In genomic region chr3:158792709-158793108, GRCh38 we compare ENCODE assay signal across 1 cellular context.
TF ChIP-seq lines count a peak whose summit lies in the region.

No MANE protein-coding gene starts in this region.

TF ChIP-seq in K562, 482 proteins besides CTCF, POLR2A, EP300 and RAD21 (continued from another document):
- TF ChIP-seq ARID1B (IDR thresholded peaks at IDR 0.05) = peak; percentile 48; the same call in 1 of the 2 replicates
- peak; percentile 87 for TF ChIP-seq ATF3 (IDR thresholded peaks at IDR 0.05)
- no peak for TF ChIP-seq ATF3 (CRISPR knock-in tag; conservative IDR thresholded peaks at IDR 0.05)
- TF ChIP-seq BACH1 (tag; IDR thresholded peaks at IDR 0.05) = 0 out of 2 replicates have a peak, but pooled peaks have one; percentile 29
- peak; percentile 85 for TF ChIP-seq JUND (IDR thresholded peaks at IDR 0.05; ENCODE audit: borderline replicate concordance, low read depth, low read length)
- peak; percentile 49; the same call in 1 of the 3 replicates for TF ChIP-seq JUND (tag; IDR thresholded peaks at IDR 0.05; ENCODE audit: borderline replicate concordance, low read depth, low read length)
- TF ChIP-seq CHD2 (IDR thresholded peaks at IDR 0.05; ENCODE audit: low read depth, low read length) = no peak
- peak; percentile 91 for TF ChIP-seq JUN (IDR thresholded peaks at IDR 0.05; ENCODE audit: borderline replicate concordance, low read depth, low read length)
- no peak for TF ChIP-seq JUN (CRISPR knock-in tag; IDR thresholded peaks at IDR 0.05; ENCODE audit: borderline replicate concordance)
- no peak for TF ChIP-seq PPARD (CRISPR knock-in tag; IDR thresholded peaks at IDR 0.05)
- TF ChIP-seq FOSL1 (tag; conservative IDR thresholded peaks at IDR 0.05) = peak; percentile 93
- no peak for TF ChIP-seq ZBTB8A (IDR thresholded peaks at IDR 0.05; ENCODE audit: partially characterized antibody)
- peak; percentile 56; the same call in 1 of the 2 replicates for TF ChIP-seq CEBPB (tag; IDR thresholded peaks at IDR 0.05)
- peak; percentile 35 to 54; a peak in 2 of 4 replicates for TF ChIP-seq TRIM24 (IDR thresholded peaks at IDR 0.05)
- TF ChIP-seq, protein P1, sequence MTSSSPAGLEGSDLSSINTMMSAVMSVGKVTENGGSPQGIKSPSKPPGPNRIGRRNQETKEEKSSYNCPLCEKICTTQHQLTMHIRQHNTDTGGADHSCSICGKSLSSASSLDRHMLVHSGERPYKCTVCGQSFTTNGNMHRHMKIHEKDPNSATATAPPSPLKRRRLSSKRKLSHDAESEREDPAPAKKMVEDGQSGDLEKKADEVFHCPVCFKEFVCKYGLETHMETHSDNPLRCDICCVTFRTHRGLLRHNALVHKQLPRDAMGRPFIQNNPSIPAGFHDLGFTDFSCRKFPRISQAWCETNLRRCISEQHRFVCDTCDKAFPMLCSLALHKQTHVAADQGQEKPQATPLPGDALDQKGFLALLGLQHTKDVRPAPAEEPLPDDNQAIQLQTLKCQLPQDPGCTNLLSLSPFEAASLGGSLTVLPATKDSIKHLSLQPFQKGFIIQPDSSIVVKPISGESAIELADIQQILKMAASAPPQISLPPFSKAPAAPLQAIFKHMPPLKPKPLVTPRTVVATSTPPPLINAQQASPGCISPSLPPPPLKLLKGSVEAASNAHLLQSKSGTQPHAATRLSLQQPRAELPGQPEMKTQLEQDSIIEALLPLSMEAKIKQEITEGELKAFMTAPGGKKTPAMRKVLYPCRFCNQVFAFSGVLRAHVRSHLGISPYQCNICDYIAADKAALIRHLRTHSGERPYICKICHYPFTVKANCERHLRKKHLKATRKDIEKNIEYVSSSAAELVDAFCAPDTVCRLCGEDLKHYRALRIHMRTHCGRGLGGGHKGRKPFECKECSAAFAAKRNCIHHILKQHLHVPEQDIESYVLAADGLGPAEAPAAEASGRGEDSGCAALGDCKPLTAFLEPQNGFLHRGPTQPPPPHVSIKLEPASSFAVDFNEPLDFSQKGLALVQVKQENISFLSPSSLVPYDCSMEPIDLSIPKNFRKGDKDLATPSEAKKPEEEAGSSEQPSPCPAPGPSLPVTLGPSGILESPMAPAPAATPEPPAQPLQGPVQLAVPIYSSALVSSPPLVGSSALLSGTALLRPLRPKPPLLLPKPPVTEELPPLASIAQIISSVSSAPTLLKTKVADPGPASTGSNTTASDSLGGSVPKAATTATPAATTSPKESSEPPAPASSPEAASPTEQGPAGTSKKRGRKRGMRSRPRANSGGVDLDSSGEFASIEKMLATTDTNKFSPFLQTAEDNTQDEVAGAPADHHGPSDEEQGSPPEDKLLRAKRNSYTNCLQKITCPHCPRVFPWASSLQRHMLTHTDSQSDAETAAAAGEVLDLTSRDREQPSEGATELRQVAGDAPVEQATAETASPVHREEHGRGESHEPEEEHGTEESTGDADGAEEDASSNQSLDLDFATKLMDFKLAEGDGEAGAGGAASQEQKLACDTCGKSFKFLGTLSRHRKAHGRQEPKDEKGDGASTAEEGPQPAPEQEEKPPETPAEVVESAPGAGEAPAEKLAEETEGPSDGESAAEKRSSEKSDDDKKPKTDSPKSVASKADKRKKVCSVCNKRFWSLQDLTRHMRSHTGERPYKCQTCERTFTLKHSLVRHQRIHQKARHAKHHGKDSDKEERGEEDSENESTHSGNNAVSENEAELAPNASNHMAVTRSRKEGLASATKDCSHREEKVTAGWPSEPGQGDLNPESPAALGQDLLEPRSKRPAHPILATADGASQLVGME (CRISPR knock-in tag; IDR thresholded peaks at IDR 0.05) = no peak
- peak; percentile 40; the same call in 1 of the 2 replicates for TF ChIP-seq SMARCE1 (IDR thresholded peaks at IDR 0.05)
- no peak for TF ChIP-seq MEF2A (IDR thresholded peaks at IDR 0.05; ENCODE audit: control insufficient read depth, low read depth, low read length)
- TF ChIP-seq DPF2 (IDR thresholded peaks at IDR 0.05) = peak; percentile 47
- TF ChIP-seq RERE (CRISPR knock-in tag; IDR thresholded peaks at IDR 0.05; ENCODE audit: borderline replicate concordance) = no peak
